Comparison of ENCODE assay signal across 8 cellular contexts in genomic region chr1:228083871-228084278, GRCh38. TPM values are rescaled to one million over a fixed set of nuclear protein-coding genes. Genes with fewer than 3 reads are reported as not detected.
A peak's percentile ranks its signal among the peaks of the same experiment; 100 is the strongest.
DNase-seq lines count a peak whose midpoint lies in the region; ATAC-seq lines count a peak whose summit lies in the region.

No MANE protein-coding gene starts in this region.

- no peak for DNase-seq in activated CD4-positive, alpha-beta T cell treated with anti-CD3 and anti-CD28 coated beads for 36 hours
- no peak for DNase-seq in activated CD4-positive, alpha-beta T cell treated with anti-CD3 and anti-CD28 coated beads, Interleukin-2, amount 50 U/mL, for 1 hour
- DNase-seq in activated naive CD8-positive, alpha-beta T cell treated with anti-CD3 and anti-CD28 coated beads, Interleukin-2, amount 10 ng/mL, durations not matched to agents 7 days and 5 days = no peak
- no peak for DNase-seq in NCI-H2196 treated with DMSO at 0.1 percent for 48 hours (lab: John Stamatoyannopoulos, UW; ENCODE audit: unreplicated experiment)

- ATAC-seq in activated CD4-positive, alpha-beta T cell treated with anti-CD3 and anti-CD28 coated beads for 36 hours = no peak
- no peak for ATAC-seq in activated naive CD8-positive, alpha-beta T cell treated with anti-CD3 and anti-CD28 coated beads, Interleukin-2, amount 10 ng/mL, durations not matched to agents 7 days and 5 days (ENCODE audit: low read depth)
- ATAC-seq in stimulated activated memory B cell treated with anti-CD40 and anti-IgM and Interleukin-4, amounts not matched to agents 10 μg/mL and 1 μg/mL and 100 μg/mL, for 72 hours = no peak
- ATAC-seq in GM19035 (IDR thresholded peaks at IDR 0.05; ENCODE audit: unreplicated experiment) (no peak), GM18909 (IDR thresholded peaks at IDR 0.05; ENCODE audit: poor library complexity, unreplicated experiment) (no peak)

- H3K4me1 Mint-ChIP-seq in activated CD4-positive, alpha-beta T cell treated with anti-CD3 and anti-CD28 coated beads for 36 hours = peaks cover 55% of the 10 kb centered on the region
- peaks cover 50% of the 10 kb centered on the region for H3K4me1 Mint-ChIP-seq in activated naive CD8-positive, alpha-beta T cell treated with anti-CD3 and anti-CD28 coated beads, Interleukin-2, amount 10 ng/mL, durations not matched to agents 7 days and 5 days
- H3K4me1 Mint-ChIP-seq in stimulated activated memory B cell treated with anti-CD40 and anti-IgM and Interleukin-4, amounts not matched to agents 10 μg/mL and 1 μg/mL and 100 μg/mL, for 72 hours = peaks cover 80% of the 10 kb centered on the region

- peaks cover 52% of the 10 kb centered on the region for H3K36me3 Mint-ChIP-seq in activated CD4-positive, alpha-beta T cell treated with anti-CD3 and anti-CD28 coated beads for 36 hours (ENCODE audit: low read depth)
- H3K36me3 Mint-ChIP-seq in activated naive CD8-positive, alpha-beta T cell treated with anti-CD3 and anti-CD28 coated beads, Interleukin-2, amount 10 ng/mL, durations not matched to agents 7 days and 5 days = peaks cover 25% of the 10 kb centered on the region
- peaks cover 7% of the 10 kb centered on the region for H3K36me3 Mint-ChIP-seq in stimulated activated memory B cell treated with anti-CD40 and anti-IgM and Interleukin-4, amounts not matched to agents 10 μg/mL and 1 μg/mL and 100 μg/mL, for 72 hours

- H3K9me3 ChIP-seq in iPS-18c (ENCODE audit: control insufficient read depth, insufficient read depth, low read length) = no peaks in the 10 kb centered on the region

- POLR2A ChIA-PET in activated CD4-positive, alpha-beta T cell treated with anti-CD3 and anti-CD28 coated beads for 36 hours (lab: Charles Lee) = interaction anchor here (1.8 kb wide), 1 partner anchor 18 kb away, joined by 5 read pairs; no protein-coding TSS in a partner anchor
- POLR2A ChIA-PET in activated naive CD8-positive, alpha-beta T cell treated with anti-CD3 and anti-CD28 coated beads, Interleukin-2, amount 10 ng/mL, durations not matched to agents 7 days and 5 days (lab: Charles Lee) = interaction anchor here (0.6 to 1.9 kb wide), 2 partner anchors 16 to 26 kb away, joined by 3 to 12 read pairs; no protein-coding TSS in a partner anchor

- peak overlapping the region; percentile 92 for H3K4me3 Mint-ChIP-seq in activated CD4-positive, alpha-beta T cell treated with anti-CD3 and anti-CD28 coated beads for 36 hours
- peak overlapping the region; percentile 95 for H3K4me3 Mint-ChIP-seq in activated naive CD8-positive, alpha-beta T cell treated with anti-CD3 and anti-CD28 coated beads, Interleukin-2, amount 10 ng/mL, durations not matched to agents 7 days and 5 days
- peak overlapping the region; percentile 94 for H3K4me3 Mint-ChIP-seq in stimulated activated memory B cell treated with anti-CD40 and anti-IgM and Interleukin-4, amounts not matched to agents 10 μg/mL and 1 μg/mL and 100 μg/mL, for 72 hours

- peak overlapping the region; percentile 95 for H3K4me3 ChIP-seq in iPS-18c (ENCODE audit: insufficient read depth, low read depth, low read length)

- H3K9me3 Mint-ChIP-seq in activated CD4-positive, alpha-beta T cell treated with anti-CD3 and anti-CD28 coated beads for 36 hours (ENCODE audit: low read depth) = no peaks in the 10 kb centered on the region
- H3K9me3 Mint-ChIP-seq in activated naive CD8-positive, alpha-beta T cell treated with anti-CD3 and anti-CD28 coated beads, Interleukin-2, amount 10 ng/mL, durations not matched to agents 7 days and 5 days = no peaks in the 10 kb centered on the region
- no peaks in the 10 kb centered on the region for H3K9me3 Mint-ChIP-seq in stimulated activated memory B cell treated with anti-CD40 and anti-IgM and Interleukin-4, amounts not matched to agents 10 μg/mL and 1 μg/mL and 100 μg/mL, for 72 hours

- CTCF ChIA-PET in activated CD4-positive, alpha-beta T cell treated with anti-CD3 and anti-CD28 coated beads for 36 hours (lab: Charles Lee) = interaction anchor here (1.1 kb wide), 1 partner anchor 47 kb away, joined by 7 read pairs; no protein-coding TSS in a partner anchor

- intact Hi-C loops in activated CD4-positive, alpha-beta T cell treated with anti-CD3 and anti-CD28 coated beads for 36 hours (cut with DNase I, micrococcal nuclease) = loop anchor here (2.0 to 5.0 kb wide), 5 partner anchors 81 to 521 kb away; partner anchors contain the start of genes IBA57 (in 1 of the 2) and ZNF678 (in 1 of the 2)

- no peaks in the 10 kb centered on the region for H3K27me3 Mint-ChIP-seq in activated CD4-positive, alpha-beta T cell treated with anti-CD3 and anti-CD28 coated beads for 36 hours
- no peaks in the 10 kb centered on the region for H3K27me3 Mint-ChIP-seq in activated naive CD8-positive, alpha-beta T cell treated with anti-CD3 and anti-CD28 coated beads, Interleukin-2, amount 10 ng/mL, durations not matched to agents 7 days and 5 days
- H3K27me3 Mint-ChIP-seq in stimulated activated memory B cell treated with anti-CD40 and anti-IgM and Interleukin-4, amounts not matched to agents 10 μg/mL and 1 μg/mL and 100 μg/mL, for 72 hours = no peaks in the 10 kb centered on the region

- peak overlapping the region; percentile 93 for H3K27ac Mint-ChIP-seq in activated CD4-positive, alpha-beta T cell treated with anti-CD3 and anti-CD28 coated beads for 36 hours
- H3K27ac Mint-ChIP-seq in activated naive CD8-positive, alpha-beta T cell treated with anti-CD3 and anti-CD28 coated beads, Interleukin-2, amount 10 ng/mL, durations not matched to agents 7 days and 5 days = peak overlapping the region; percentile 96
- peak overlapping the region; percentile 93 for H3K27ac Mint-ChIP-seq in stimulated activated memory B cell treated with anti-CD40 and anti-IgM and Interleukin-4, amounts not matched to agents 10 μg/mL and 1 μg/mL and 100 μg/mL, for 72 hours

RNA-seq across cellular contexts. Expression of gene ARF1, which starts 1.4 kb away (rescaled TPM):
- 100 to 1,000 TPM; 325 to 337 TPM for total RNA-seq in activated CD4-positive, alpha-beta T cell treated with anti-CD3 and anti-CD28 coated beads for 36 hours
- 100 to 1,000 TPM; 266 to 284 TPM for total RNA-seq in activated naive CD8-positive, alpha-beta T cell treated with anti-CD3 and anti-CD28 coated beads, Interleukin-2, amount 10 ng/mL, durations not matched to agents 7 days and 5 days

RNA-seq across cellular contexts. Expression of gene C1orf35, which starts 19.2 kb away (rescaled TPM):
- 10 to 100 TPM; 14.6 to 22.5 TPM for total RNA-seq in activated CD4-positive, alpha-beta T cell treated with anti-CD3 and anti-CD28 coated beads for 36 hours
- total RNA-seq in activated naive CD8-positive, alpha-beta T cell treated with anti-CD3 and anti-CD28 coated beads, Interleukin-2, amount 10 ng/mL, durations not matched to agents 7 days and 5 days = 10 to 100 TPM; 25.2 to 29.2 TPM

RNA-seq across cellular contexts. Expression of gene MRPL55, which starts 25.2 kb away (rescaled TPM):
- total RNA-seq in activated CD4-positive, alpha-beta T cell treated with anti-CD3 and anti-CD28 coated beads for 36 hours = 10 to 100 TPM; 51.0 to 57.7 TPM
- total RNA-seq in activated naive CD8-positive, alpha-beta T cell treated with anti-CD3 and anti-CD28 coated beads, Interleukin-2, amount 10 ng/mL, durations not matched to agents 7 days and 5 days = 10 to 100 TPM; 53.6 to 53.7 TPM

RNA-seq across cellular contexts. Expression of gene GUK1, which starts 56.2 kb away (rescaled TPM):
- total RNA-seq in activated CD4-positive, alpha-beta T cell treated with anti-CD3 and anti-CD28 coated beads for 36 hours = 100 to 1,000 TPM; 196 to 270 TPM
- total RNA-seq in activated naive CD8-positive, alpha-beta T cell treated with anti-CD3 and anti-CD28 coated beads, Interleukin-2, amount 10 ng/mL, durations not matched to agents 7 days and 5 days = 100 to 1,000 TPM; 289 to 327 TPM
